Comparison of ENCODE assay signal across 1 cellular context in the genomic region with DNA sequence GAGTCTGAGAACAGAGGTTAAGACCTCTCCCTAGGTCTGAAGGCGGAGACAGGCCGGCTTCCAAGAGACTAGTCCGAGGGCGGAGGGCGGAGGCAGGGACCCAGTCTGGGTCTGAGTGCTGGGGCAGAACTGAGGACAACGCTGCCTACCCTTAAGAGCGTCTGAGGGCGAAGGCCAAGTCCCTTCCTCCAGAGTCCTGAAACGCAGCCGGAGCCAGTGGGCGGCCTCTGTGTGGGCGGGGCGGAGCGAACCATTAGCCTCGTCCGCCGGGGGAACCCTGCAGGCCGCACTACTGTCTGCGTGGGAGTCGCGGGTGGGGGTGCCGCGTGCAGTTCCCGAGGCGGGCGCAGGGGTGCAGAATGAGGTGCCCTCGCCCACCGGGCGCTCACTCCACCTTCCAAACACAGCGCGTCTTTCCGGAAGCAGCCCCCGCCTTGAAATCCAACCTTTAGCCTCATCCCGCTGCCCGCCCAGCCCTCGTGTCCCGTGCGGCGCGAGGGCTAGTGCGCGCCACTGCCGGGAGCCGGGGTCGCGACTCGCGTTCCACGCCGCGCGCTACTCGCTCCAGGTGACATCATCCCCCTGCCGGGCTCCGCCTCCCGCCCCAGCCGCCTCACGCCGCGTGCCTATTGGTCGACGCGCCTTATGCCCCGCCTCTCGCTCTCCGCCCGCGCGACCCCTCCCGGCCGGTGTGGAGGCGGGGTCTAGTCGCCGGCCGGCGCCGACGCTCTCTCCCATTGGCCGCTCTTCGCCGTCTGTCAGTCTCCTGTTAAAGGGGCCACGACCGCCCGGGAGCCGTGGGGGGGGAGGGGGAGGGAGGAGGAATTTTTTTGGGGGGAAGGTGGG.
A peak's percentile ranks its signal among the peaks of the same experiment; 100 is the strongest.
TF ChIP-seq lines count a peak whose summit lies in the region.

A gene with protein sequence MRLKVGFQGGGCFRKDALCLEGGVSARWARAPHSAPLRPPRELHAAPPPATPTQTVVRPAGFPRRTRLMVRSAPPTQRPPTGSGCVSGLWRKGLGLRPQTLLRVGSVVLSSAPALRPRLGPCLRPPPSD (minus strand): TSS at position 579 of the 846 bp plus-strand sequence. CDS start 121 bp downstream, at position 458.

TF ChIP-seq in K562, 482 proteins besides CTCF, POLR2A, EP300 and RAD21 (continued from another document and continues in another):
- TF ChIP-seq, protein P1, sequence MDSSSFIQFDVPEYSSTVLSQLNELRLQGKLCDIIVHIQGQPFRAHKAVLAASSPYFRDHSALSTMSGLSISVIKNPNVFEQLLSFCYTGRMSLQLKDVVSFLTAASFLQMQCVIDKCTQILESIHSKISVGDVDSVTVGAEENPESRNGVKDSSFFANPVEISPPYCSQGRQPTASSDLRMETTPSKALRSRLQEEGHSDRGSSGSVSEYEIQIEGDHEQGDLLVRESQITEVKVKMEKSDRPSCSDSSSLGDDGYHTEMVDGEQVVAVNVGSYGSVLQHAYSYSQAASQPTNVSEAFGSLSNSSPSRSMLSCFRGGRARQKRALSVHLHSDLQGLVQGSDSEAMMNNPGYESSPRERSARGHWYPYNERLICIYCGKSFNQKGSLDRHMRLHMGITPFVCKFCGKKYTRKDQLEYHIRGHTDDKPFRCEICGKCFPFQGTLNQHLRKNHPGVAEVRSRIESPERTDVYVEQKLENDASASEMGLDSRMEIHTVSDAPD (CRISPR knock-in tag; IDR thresholded peaks at IDR 0.05), result no peak
- TF ChIP-seq, protein P2, sequence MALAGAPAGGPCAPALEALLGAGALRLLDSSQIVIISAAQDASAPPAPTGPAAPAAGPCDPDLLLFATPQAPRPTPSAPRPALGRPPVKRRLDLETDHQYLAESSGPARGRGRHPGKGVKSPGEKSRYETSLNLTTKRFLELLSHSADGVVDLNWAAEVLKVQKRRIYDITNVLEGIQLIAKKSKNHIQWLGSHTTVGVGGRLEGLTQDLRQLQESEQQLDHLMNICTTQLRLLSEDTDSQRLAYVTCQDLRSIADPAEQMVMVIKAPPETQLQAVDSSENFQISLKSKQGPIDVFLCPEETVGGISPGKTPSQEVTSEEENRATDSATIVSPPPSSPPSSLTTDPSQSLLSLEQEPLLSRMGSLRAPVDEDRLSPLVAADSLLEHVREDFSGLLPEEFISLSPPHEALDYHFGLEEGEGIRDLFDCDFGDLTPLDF (CRISPR knock-in tag; IDR thresholded peaks at IDR 0.05), result peak; percentile 89; the same call in 1 of the 2 replicates
- TF ChIP-seq MAFG (tag; conservative IDR thresholded peaks at IDR 0.05) (no peak), JUND (IDR thresholded peaks at IDR 0.05; ENCODE audit: borderline replicate concordance, low read depth, low read length) (peak; percentile 87), JUND (tag; IDR thresholded peaks at IDR 0.05; ENCODE audit: borderline replicate concordance, low read depth, low read length) (peak; percentile 91; the same call in 2 of the 3 replicates), TAF1 (IDR thresholded peaks at IDR 0.05; ENCODE audit: control insufficient read depth, extremely low read depth, insufficient read depth, low read length, severe bottlenecking) (peak; percentile 33), PHB (CRISPR knock-in tag; IDR thresholded peaks at IDR 0.05) (peak; percentile 91; the same call in 1 of the 2 replicates), FOS (IDR thresholded peaks at IDR 0.05; ENCODE audit: extremely low read depth, insufficient read length) (peak; percentile 52), TCF7 (IDR thresholded peaks at IDR 0.05; ENCODE audit: borderline replicate concordance) (peak; percentile 16; the same call in 1 of the 2 replicates), DACH1 (IDR thresholded peaks at IDR 0.05; ENCODE audit: partially characterized antibody) (no peak), ZNF766 (CRISPR knock-in tag; conservative IDR thresholded peaks at IDR 0.05) (no peak; the same call in 1 of the 2 replicates), RBM34 (IDR thresholded peaks at IDR 0.05; ENCODE audit: borderline replicate concordance, insufficient read depth, low read length) (0 out of 2 replicates have a peak, but pooled peaks have one; percentile 49), ZNF134 (CRISPR knock-in tag; conservative IDR thresholded peaks at IDR 0.05) (0 out of 2 replicates have a peak, but pooled peaks have one; percentile 32), LARP7 (IDR thresholded peaks at IDR 0.05) (no peak), ZNF133 (CRISPR knock-in tag; IDR thresholded peaks at IDR 0.05) (no peak), TEAD1 (CRISPR knock-in tag; IDR thresholded peaks at IDR 0.05) (peak; percentile 42 to 78; a peak in 2 of 4 replicates), PHF21A (IDR thresholded peaks at IDR 0.05; ENCODE audit: borderline replicate concordance, low read depth) (0 out of 2 replicates have a peak, but pooled peaks have one; percentile 18), GTF2A2 (tag; IDR thresholded peaks at IDR 0.05) (no peak), SIRT6 (IDR thresholded peaks at IDR 0.05; ENCODE audit: low read depth, low read length) (no peak), TEAD2 (tag; IDR thresholded peaks at IDR 0.05) (no peak), GABPB1 (CRISPR knock-in tag; IDR thresholded peaks at IDR 0.05) (peak; percentile 88), TCF7L2 (IDR thresholded peaks at IDR 0.05; ENCODE audit: low read depth, low read length) (peak; percentile 88), HDAC8 (tag; IDR thresholded peaks at IDR 0.05) (0 out of 2 replicates have a peak, but pooled peaks have one; percentile 77), ELF1 (tag; IDR thresholded peaks at IDR 0.05) (peak; percentile 79), TRIM24 (IDR thresholded peaks at IDR 0.05) (peak in 1 of 2 experiments; percentile 47; a peak in 1 of 4 replicates), KAT7 (CRISPR knock-in tag; IDR thresholded peaks at IDR 0.05; ENCODE audit: borderline replicate concordance) (peak; percentile 98; the same call in 1 of the 2 replicates), ATF1 (CRISPR knock-in tag; IDR thresholded peaks at IDR 0.05) (peak; percentile 15; the same call in 1 of the 2 replicates), ATF1 (tag; IDR thresholded peaks at IDR 0.05) (peak; percentile 92), ZNF76 (CRISPR knock-in tag; IDR thresholded peaks at IDR 0.05; ENCODE audit: borderline replicate concordance) (no peak)
- TF ChIP-seq, protein P3, sequence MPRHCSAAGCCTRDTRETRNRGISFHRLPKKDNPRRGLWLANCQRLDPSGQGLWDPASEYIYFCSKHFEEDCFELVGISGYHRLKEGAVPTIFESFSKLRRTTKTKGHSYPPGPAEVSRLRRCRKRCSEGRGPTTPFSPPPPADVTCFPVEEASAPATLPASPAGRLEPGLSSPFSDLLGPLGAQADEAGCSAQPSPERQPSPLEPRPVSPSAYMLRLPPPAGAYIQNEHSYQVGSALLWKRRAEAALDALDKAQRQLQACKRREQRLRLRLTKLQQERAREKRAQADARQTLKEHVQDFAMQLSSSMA (CRISPR knock-in tag; IDR thresholded peaks at IDR 0.05), result peak; percentile 69; the same call in 1 of the 2 replicates
- TF ChIP-seq, protein P4, sequence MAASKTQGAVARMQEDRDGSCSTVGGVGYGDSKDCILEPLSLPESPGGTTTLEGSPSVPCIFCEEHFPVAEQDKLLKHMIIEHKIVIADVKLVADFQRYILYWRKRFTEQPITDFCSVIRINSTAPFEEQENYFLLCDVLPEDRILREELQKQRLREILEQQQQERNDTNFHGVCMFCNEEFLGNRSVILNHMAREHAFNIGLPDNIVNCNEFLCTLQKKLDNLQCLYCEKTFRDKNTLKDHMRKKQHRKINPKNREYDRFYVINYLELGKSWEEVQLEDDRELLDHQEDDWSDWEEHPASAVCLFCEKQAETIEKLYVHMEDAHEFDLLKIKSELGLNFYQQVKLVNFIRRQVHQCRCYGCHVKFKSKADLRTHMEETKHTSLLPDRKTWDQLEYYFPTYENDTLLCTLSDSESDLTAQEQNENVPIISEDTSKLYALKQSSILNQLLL (CRISPR knock-in tag; IDR thresholded peaks at IDR 0.05; ENCODE audit: borderline replicate concordance), result no peak
- TF ChIP-seq, protein P5, sequence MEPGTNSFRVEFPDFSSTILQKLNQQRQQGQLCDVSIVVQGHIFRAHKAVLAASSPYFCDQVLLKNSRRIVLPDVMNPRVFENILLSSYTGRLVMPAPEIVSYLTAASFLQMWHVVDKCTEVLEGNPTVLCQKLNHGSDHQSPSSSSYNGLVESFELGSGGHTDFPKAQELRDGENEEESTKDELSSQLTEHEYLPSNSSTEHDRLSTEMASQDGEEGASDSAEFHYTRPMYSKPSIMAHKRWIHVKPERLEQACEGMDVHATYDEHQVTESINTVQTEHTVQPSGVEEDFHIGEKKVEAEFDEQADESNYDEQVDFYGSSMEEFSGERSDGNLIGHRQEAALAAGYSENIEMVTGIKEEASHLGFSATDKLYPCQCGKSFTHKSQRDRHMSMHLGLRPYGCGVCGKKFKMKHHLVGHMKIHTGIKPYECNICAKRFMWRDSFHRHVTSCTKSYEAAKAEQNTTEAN (CRISPR knock-in tag; IDR thresholded peaks at IDR 0.05), result 0 out of 2 replicates have a peak, but pooled peaks have one; percentile 42
- TF ChIP-seq, protein P6, sequence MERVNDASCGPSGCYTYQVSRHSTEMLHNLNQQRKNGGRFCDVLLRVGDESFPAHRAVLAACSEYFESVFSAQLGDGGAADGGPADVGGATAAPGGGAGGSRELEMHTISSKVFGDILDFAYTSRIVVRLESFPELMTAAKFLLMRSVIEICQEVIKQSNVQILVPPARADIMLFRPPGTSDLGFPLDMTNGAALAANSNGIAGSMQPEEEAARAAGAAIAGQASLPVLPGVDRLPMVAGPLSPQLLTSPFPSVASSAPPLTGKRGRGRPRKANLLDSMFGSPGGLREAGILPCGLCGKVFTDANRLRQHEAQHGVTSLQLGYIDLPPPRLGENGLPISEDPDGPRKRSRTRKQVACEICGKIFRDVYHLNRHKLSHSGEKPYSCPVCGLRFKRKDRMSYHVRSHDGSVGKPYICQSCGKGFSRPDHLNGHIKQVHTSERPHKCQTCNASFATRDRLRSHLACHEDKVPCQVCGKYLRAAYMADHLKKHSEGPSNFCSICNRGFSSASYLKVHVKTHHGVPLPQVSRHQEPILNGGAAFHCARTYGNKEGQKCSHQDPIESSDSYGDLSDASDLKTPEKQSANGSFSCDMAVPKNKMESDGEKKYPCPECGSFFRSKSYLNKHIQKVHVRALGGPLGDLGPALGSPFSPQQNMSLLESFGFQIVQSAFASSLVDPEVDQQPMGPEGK (CRISPR knock-in tag; IDR thresholded peaks at IDR 0.05; ENCODE audit: borderline replicate concordance), result no peak
- TF ChIP-seq, protein P7, sequence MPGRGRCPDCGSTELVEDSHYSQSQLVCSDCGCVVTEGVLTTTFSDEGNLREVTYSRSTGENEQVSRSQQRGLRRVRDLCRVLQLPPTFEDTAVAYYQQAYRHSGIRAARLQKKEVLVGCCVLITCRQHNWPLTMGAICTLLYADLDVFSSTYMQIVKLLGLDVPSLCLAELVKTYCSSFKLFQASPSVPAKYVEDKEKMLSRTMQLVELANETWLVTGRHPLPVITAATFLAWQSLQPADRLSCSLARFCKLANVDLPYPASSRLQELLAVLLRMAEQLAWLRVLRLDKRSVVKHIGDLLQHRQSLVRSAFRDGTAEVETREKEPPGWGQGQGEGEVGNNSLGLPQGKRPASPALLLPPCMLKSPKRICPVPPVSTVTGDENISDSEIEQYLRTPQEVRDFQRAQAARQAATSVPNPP (IDR thresholded peaks at IDR 0.05; ENCODE audit: borderline replicate concordance, insufficient read depth, insufficient read length), result no peak
- TF ChIP-seq, protein P8, sequence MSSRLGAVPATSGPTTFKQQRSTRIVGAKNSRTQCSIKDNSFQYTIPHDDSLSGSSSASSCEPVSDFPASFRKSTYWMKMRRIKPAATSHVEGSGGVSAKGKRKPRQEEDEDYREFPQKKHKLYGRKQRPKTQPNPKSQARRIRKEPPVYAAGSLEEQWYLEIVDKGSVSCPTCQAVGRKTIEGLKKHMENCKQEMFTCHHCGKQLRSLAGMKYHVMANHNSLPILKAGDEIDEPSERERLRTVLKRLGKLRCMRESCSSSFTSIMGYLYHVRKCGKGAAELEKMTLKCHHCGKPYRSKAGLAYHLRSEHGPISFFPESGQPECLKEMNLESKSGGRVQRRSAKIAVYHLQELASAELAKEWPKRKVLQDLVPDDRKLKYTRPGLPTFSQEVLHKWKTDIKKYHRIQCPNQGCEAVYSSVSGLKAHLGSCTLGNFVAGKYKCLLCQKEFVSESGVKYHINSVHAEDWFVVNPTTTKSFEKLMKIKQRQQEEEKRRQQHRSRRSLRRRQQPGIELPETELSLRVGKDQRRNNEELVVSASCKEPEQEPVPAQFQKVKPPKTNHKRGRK (tag; IDR thresholded peaks at IDR 0.05), result no peak
